ENCODE assay signal across 23 cellular contexts in the genomic region with DNA sequence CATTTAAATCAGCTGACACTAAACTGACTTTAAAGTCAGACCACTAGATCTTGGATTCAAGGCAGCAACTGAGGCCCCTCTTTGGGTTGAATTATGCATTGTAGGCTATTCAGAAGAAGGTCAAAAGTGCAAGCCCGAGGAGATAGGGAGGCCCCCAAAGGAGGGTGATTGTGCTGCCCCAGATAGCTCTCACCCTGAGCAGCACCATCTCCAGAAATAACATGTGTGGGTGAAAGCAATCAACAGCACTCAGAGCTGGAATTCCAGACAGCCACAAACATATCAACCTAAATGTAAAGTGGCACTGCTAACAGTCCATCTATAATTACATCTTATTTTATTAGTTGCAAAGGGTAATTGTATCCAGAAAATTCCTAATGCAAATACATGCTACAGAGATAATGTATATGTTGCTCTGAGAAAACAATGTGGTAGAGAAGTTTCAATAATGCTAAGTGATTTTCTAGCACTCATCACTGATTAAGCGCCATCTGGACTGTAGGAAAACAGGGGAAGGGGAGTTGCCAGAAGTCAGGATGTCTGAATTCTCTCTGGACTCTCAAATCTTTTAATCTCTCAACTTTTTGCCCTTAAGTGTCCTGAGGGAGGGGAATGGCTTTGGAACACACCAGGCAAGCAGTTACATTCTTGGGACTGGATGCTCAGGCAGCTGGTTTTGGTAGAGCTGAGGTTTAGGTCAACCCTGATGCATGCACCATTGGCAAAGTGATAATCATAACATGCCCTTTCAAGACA.
DNase-seq lines count a peak whose midpoint lies in the region; ATAC-seq and TF ChIP-seq lines count a peak whose summit lies in the region.
"Had no signal": no experiment of that assay in that cellular context is flagged by ENCODE, and none has a peak within 500 bp of the region (broad histone marks: within the 10 kb centered on the region; RNA-seq: fewer than 3 reads in every experiment).

No MANE protein-coding gene starts in this region.

- no peak for TF ChIP-seq POLR2A in heart left ventricle (IDR thresholded peaks at IDR 0.05)
- no peak for TF ChIP-seq POLR2A in body of pancreas (IDR thresholded peaks at IDR 0.05)

- H3K79me2 ChIP-seq in SK-N-SH (ENCODE audit: insufficient read depth) (no peaks in the 10 kb centered on the region), neural progenitor cell (ENCODE audit: low read depth) (no peaks in the 10 kb centered on the region)

- H3K4me1 Mint-ChIP-seq in neural progenitor cell, result peaks cover 22% of the 10 kb centered on the region
- no peaks in the 10 kb centered on the region for H3K4me1 Mint-ChIP-seq in activated CD4-positive, alpha-beta memory T cell treated with anti-CD3 and anti-CD28 coated beads for 36 hours (ENCODE audit: low read depth)

- H3K36me3 ChIP-seq in SK-N-SH (replicated peaks in 1 of 2; ENCODE audit: control insufficient read depth in 1 of 2, insufficient read depth in 2 of 2, low read length in 1 of 2), result no peaks in the 10 kb centered on the region
- H3K36me3 ChIP-seq in heart left ventricle, result no peaks in the 10 kb centered on the region
- no peaks in the 10 kb centered on the region for H3K36me3 ChIP-seq in neural progenitor cell
- no peaks in the 10 kb centered on the region for H3K36me3 ChIP-seq in body of pancreas (replicated peaks in 1 of 2; ENCODE audit: insufficient read depth in 1 of 2, low read depth in 2 of 2)
- H3K36me3 ChIP-seq: HAP-1, MG63 had no signal

- H3K27me3 Mint-ChIP-seq in neural progenitor cell (ENCODE audit: insufficient read depth, low read depth), result peaks cover 2% of the 10 kb centered on the region
- H3K27me3 Mint-ChIP-seq in activated CD4-positive, alpha-beta memory T cell treated with anti-CD3 and anti-CD28 coated beads for 36 hours, result peaks cover 8% of the 10 kb centered on the region

- H3K4me1 ChIP-seq in SK-N-SH (ENCODE audit: control insufficient read depth in 1 of 2, insufficient read depth in 2 of 2, low read depth in 1 of 2, low read length in 1 of 2) (peaks cover 0 to 7% of the 10 kb centered on the region in 2 experiments; a peak in 1 of 4 replicates), heart left ventricle (peaks cover 0 to 4% (median 0%) of the 10 kb centered on the region in 12 donors), neural progenitor cell (peaks cover 16% of the 10 kb centered on the region), body of pancreas (no peaks in the 10 kb centered on the region)
- H3K4me1 ChIP-seq: HAP-1 had no signal

- TF ChIP-seq EP300 in SK-N-SH (IDR thresholded peaks at IDR 0.05; ENCODE audit: borderline replicate concordance in 1 of 2, low read depth in 1 of 2, low read length in 1 of 2), result no peak

- peaks cover 6% of the 10 kb centered on the region; the same call in 1 of the 2 replicates for H3K27me3 ChIP-seq in SK-N-SH (ENCODE audit: insufficient read depth)
- H3K27me3 ChIP-seq in heart left ventricle, result no peaks in the 10 kb centered on the region
- no peaks in the 10 kb centered on the region for H3K27me3 ChIP-seq in neural progenitor cell
- H3K27me3 ChIP-seq in body of pancreas, result no peaks in the 10 kb centered on the region
- H3K27me3 ChIP-seq: MG63 had no signal

- H3K4me2 ChIP-seq in SK-N-SH (no peak overlapping the region), neural progenitor cell (peak overlapping the region; percentile 57)

- CTCF ChIA-PET in SK-N-SH (lab: Yijun Ruan, JAX), result interaction anchor here (1.2 kb wide), 1 partner anchor 10 kb away, joined by 3 read pairs; no protein-coding TSS in a partner anchor
- CTCF ChIA-PET in activated CD4-positive, alpha-beta memory T cell treated with anti-CD3 and anti-CD28 coated beads for 36 hours (lab: Charles Lee), result no interaction called here

- no peak for TF ChIP-seq CTCF in SK-N-SH (IDR thresholded peaks at IDR 0.05)
- TF ChIP-seq CTCF in heart left ventricle (IDR thresholded peaks at IDR 0.05), result no peak
- TF ChIP-seq CTCF in neural progenitor cell (IDR thresholded peaks at IDR 0.05), result no peak
- no peak for TF ChIP-seq CTCF in body of pancreas (IDR thresholded peaks at IDR 0.05)

- no peaks in the 10 kb centered on the region for H3K9me2 ChIP-seq in SK-N-SH

- no peak overlapping the region for H3K9ac ChIP-seq in SK-N-SH
- H3K9ac ChIP-seq in neural progenitor cell, result no peak overlapping the region
- H3K9ac ChIP-seq: GM23248 had no signal

- intact Hi-C loops in heart left ventricle (cut with DNase I) (no loop called here), body of pancreas (cut with DNase I) (no loop called here)
- intact Hi-C loops in activated CD4-positive, alpha-beta memory T cell treated with anti-CD3 and anti-CD28 coated beads for 36 hours (cut with micrococcal nuclease), result no loop called here

- POLR2A ChIA-PET in SK-N-SH (lab: Yijun Ruan, JAX), result no interaction called here
- POLR2A ChIA-PET in activated CD4-positive, alpha-beta memory T cell treated with anti-CD3 and anti-CD28 coated beads for 36 hours (lab: Charles Lee), result no interaction called here

- H3K36me3 Mint-ChIP-seq in neural progenitor cell, result peaks cover 48% of the 10 kb centered on the region
- H3K36me3 Mint-ChIP-seq in activated CD4-positive, alpha-beta memory T cell treated with anti-CD3 and anti-CD28 coated beads for 36 hours, result no peaks in the 10 kb centered on the region

- no peak for ATAC-seq in SK-N-SH treated with all-trans-retinoic acid at 6 μM for 48 hours
- peak in 3 of 4 donors; percentile 42 to 69 (median 43) for ATAC-seq in heart left ventricle
- no peak for ATAC-seq in body of pancreas
- no peak for ATAC-seq in GM18498 (IDR thresholded peaks at IDR 0.05; ENCODE audit: unreplicated experiment)

- TF ChIP-seq RAD21 in SK-N-SH (IDR thresholded peaks at IDR 0.05; ENCODE audit: low read length), result no peak

- H3K9me3 ChIP-seq in SK-N-SH (no peaks in the 10 kb centered on the region), heart left ventricle (peaks cover 0 to 21% (median 0%) of the 10 kb centered on the region in 12 donors), neural progenitor cell (ENCODE audit: low read depth) (no peaks in the 10 kb centered on the region), body of pancreas (no peaks in the 10 kb centered on the region)
- H3K9me3 ChIP-seq: HAP-1, MG63 had no signal

- 0% methylated on average over 2 of the region's 2 CpGs for WGBS in SK-N-SH (ENCODE audit: low lambda C conversion rate)
- 16 to 23% (median 21%) methylated on average over 2 of the region's 2 CpGs for WGBS in heart left ventricle, 4 donors
- WGBS in body of pancreas, 2 donors, result 39 to 50% methylated on average over 2 of the region's 2 CpGs

- H3K4me3 ChIP-seq in SK-N-SH (ENCODE audit: low read depth in 2 of 2, low read length in 1 of 2) (no peak overlapping the region), heart left ventricle (no peak overlapping the region), neural progenitor cell (no peak overlapping the region), body of pancreas (no peak overlapping the region)
- H3K4me3 ChIP-seq: GM23248, HAP-1, MG63 had no signal

- no peak overlapping the region for H3K27ac ChIP-seq in SK-N-SH (ENCODE audit: low read depth in 2 of 2, low read length in 1 of 2)
- no peak overlapping the region for H3K27ac ChIP-seq in heart left ventricle
- no peak overlapping the region for H3K27ac ChIP-seq in neural progenitor cell
- H3K27ac ChIP-seq in body of pancreas, result no peak overlapping the region
- H3K27ac ChIP-seq: 22Rv1, C4-2B, GM23248 had no signal

- H3K4me3 Mint-ChIP-seq in neural progenitor cell, result no peak overlapping the region
- no peak overlapping the region for H3K4me3 Mint-ChIP-seq in activated CD4-positive, alpha-beta memory T cell treated with anti-CD3 and anti-CD28 coated beads for 36 hours

- H4K20me1 ChIP-seq in SK-N-SH (ENCODE audit: insufficient read depth), result no peaks in the 10 kb centered on the region
- no peaks in the 10 kb centered on the region for H4K20me1 ChIP-seq in neural progenitor cell (ENCODE audit: low read depth)

- H3K27ac Mint-ChIP-seq in neural progenitor cell, result peak overlapping the region; percentile 36
- no peak overlapping the region for H3K27ac Mint-ChIP-seq in activated CD4-positive, alpha-beta memory T cell treated with anti-CD3 and anti-CD28 coated beads for 36 hours

- peak; percentile 10 for DNase-seq in SK-N-SH
- DNase-seq in NCI-H82 treated with DMSO at 0.1 percent for 48 hours (lab: John Stamatoyannopoulos, UW; ENCODE audit: unreplicated experiment), result peak; percentile 94
- DNase-seq in heart left ventricle, result no peak
- no peak for DNase-seq in neural progenitor cell (ENCODE audit: low spot score)
- no peak for DNase-seq in activated CD4-positive, alpha-beta memory T cell treated with anti-CD3 and anti-CD28 coated beads for 36 hours
- no peak for DNase-seq in body of pancreas
- DNase-seq: AML-193, DMS 273 treated with DMSO at 0.1 percent for 48 hours, DND-41, GM23248, Kasumi-1, MG63, NCI-H1048, NCI-H146, NCI-H2171 treated with DMSO at 0.1 percent for 48 hours, NCI-H446, OCI-M1, SIG-M5 had no signal

- H2AFZ ChIP-seq in SK-N-SH (ENCODE audit: low read depth) (no peak overlapping the region), neural progenitor cell (replicated peaks) (no peak overlapping the region)
- H2AFZ ChIP-seq: GM23248 had no signal

- H3F3A ChIP-seq in SK-N-SH (replicated peaks; ENCODE audit: insufficient read depth), result no peaks in the 10 kb centered on the region
- no peaks in the 10 kb centered on the region for H3F3A ChIP-seq in neural progenitor cell (ENCODE audit: low read depth)

- peaks cover 44% of the 10 kb centered on the region for H3K9me3 Mint-ChIP-seq in neural progenitor cell
- peaks cover 13% of the 10 kb centered on the region for H3K9me3 Mint-ChIP-seq in activated CD4-positive, alpha-beta memory T cell treated with anti-CD3 and anti-CD28 coated beads for 36 hours

TF ChIP-seq in SK-N-SH, 30 proteins besides CTCF, POLR2A, EP300 and RAD21:
- TF ChIP-seq RFX5 (IDR thresholded peaks at IDR 0.05; ENCODE audit: low read length), result no peak
- TF ChIP-seq GATA2 (CRISPR knock-in tag; IDR thresholded peaks at IDR 0.05), result no peak
- TF ChIP-seq MXI1 (IDR thresholded peaks at IDR 0.05; ENCODE audit: low read depth, low read length), result no peak
- no peak for TF ChIP-seq FOXM1 (IDR thresholded peaks at IDR 0.05; ENCODE audit: low read depth)
- no peak for TF ChIP-seq CHD2 (IDR thresholded peaks at IDR 0.05; ENCODE audit: low read length, partially characterized antibody)
- no peak for TF ChIP-seq ELF1 (IDR thresholded peaks at IDR 0.05)
- TF ChIP-seq RXRA (IDR thresholded peaks at IDR 0.05; ENCODE audit: borderline replicate concordance, low read depth), result no peak

Comparison
In these comparisons a context has a peak if more than half of its experiments do, and no peak if none do; other contexts are left out.
1. DNase-seq: peak in SK-N-SH (single experiment) and NCI-H82 treated with DMSO at 0.1 percent for 48 hours (single experiment); none in heart left ventricle (0 of 5), neural progenitor cell (single experiment), activated CD4-positive, alpha-beta memory T cell treated with anti-CD3 and anti-CD28 coated beads for 36 hours (single experiment) and body of pancreas (0 of 4).
2. ATAC-seq: peak in heart left ventricle (3 of 4); none in SK-N-SH treated with all-trans-retinoic acid at 6 μM for 48 hours (single experiment), body of pancreas (single experiment) and GM18498 (single experiment).